7 cellular contexts compared by ENCODE assay signal in the genomic region with DNA sequence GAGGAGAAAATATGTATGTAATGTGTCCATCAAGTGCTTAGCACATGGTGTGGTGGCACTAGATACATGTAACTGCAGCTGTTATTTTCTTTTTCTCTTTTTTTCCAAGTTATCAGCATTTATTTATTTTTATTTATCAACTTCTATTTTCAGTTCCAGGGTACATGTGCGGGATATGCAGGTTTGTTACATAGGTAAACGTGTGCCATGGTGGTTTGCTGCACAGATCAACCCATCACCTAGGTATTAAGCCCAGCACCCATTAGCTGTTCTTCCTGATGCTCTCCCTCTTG. TPM values are rescaled to one million over a fixed set of nuclear protein-coding genes. Genes with fewer than 3 reads are reported as not detected.
"Had no signal": no experiment of that assay in that cellular context is flagged by ENCODE, and none has a peak within 500 bp of the region (broad histone marks: within the 10 kb centered on the region; RNA-seq: fewer than 3 reads in every experiment).

No MANE protein-coding gene starts in this region.

RNA-seq across cellular contexts. Expression of gene PROKR1, which starts 47.9 kb away (rescaled TPM):
- total RNA-seq: esophagus muscularis mucosa, fibroblast of villous mesenchyme, lower lobe of right lung, osteoblast, psoas muscle, upper lobe of right lung, vagina had no signal
